ENCODE assay signal across 1 cellular context in the genomic region with DNA sequence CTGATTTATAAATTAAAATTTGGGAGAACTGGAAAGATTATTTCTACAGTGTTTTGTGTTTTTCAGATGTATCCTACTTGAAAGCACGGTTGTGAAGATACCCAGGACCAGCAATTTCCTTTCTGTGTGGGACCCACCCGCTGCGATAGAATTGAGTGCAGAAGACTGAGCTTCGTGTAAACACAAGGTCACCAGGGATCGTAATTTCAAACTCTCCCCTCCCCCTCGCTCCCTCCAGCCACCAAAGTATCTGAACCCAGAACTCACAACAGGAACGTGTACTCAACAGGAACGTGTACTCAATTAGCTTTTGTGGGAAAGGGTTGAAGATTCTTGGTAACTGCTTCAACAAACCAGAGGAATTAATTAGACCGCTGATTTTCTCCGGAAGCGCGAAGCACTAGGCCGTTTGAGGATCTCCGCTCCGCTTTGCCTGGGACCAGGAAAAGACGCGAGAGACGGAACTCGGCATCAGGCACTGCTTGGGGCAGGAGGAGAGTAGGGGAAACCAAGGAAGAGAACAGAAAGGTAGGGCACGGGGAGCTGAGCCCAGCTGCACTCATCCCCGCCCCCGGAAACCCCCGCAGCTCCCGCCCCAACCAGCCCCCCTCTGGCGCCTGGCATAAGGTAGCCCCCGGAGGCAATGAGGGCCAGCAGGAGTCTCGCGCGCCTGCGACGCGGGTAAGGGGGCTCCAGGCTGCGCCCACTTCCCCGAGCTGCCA.
TF ChIP-seq lines count a peak whose summit lies in the region.

No MANE protein-coding gene starts in this region.

TF ChIP-seq in IMR-90, 13 proteins besides CTCF, POLR2A, EP300 and RAD21 (continued from another document):
- no peak for TF ChIP-seq ELK1 (IDR thresholded peaks at IDR 0.05; ENCODE audit: borderline replicate concordance, low read depth, low read length)
